Comparison of ENCODE assay signal across 22 cellular contexts in the genomic region with DNA sequence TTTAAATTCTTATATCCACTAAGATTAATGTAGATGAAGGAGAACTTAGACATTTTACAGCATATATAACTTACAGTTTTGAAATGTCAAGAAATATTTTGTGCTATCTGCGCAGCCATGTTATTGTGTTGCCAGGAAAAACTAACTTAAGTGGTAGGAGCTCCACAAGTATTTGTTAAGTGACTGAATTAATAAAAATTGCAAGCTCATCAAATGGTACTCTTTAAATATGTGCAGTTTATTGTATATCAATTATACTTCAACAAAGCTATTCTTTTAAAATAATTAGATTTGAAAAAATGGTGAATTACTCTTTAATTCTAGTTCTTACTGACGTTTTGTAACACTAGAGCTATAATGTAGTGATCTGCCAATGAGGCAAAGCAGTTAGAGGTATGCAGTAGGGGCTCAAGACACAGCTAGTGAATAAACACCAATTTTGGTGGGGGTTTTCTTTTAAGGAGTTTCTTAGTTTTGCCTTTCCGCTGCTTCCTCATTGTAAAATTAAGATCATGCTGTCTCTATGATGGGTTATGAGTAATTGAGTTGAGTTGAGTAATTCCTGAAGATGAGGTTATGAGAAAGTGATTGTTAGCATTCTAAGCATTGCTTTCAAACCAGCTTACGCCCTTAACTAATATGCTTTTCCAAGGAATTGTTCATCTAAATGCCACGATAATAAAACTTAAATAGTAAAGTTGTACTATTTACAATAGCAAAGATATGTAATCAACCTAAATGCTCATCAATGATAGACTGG. TPM values are rescaled to one million over a fixed set of nuclear protein-coding genes. Genes with fewer than 3 reads are reported as not detected.
A peak's percentile ranks its signal among the peaks of the same experiment; 100 is the strongest.
DNase-seq lines count a peak whose midpoint lies in the region; ATAC-seq and TF ChIP-seq lines count a peak whose summit lies in the region.
"Had no signal": no experiment of that assay in that cellular context is flagged by ENCODE, and none has a peak within 500 bp of the region (broad histone marks: within the 10 kb centered on the region; RNA-seq: fewer than 3 reads in every experiment).

No MANE protein-coding gene starts in this region.

- H3K4me1 ChIP-seq in adipocyte (ENCODE audit: control insufficient read depth, insufficient read depth, low read length) (peaks cover 11% of the 10 kb centered on the region), right cardiac atrium (ENCODE audit: control insufficient read depth, insufficient read depth, low read length) (no peaks in the 10 kb centered on the region)
- H3K4me1 ChIP-seq: BLaER1, breast epithelium, gastroesophageal sphincter, lower lobe of right lung had no signal

- no peaks in the 10 kb centered on the region for H3K36me3 Mint-ChIP-seq in natural killer cell

- no peaks in the 10 kb centered on the region for H3K9me3 Mint-ChIP-seq in natural killer cell
- H3K9me3 Mint-ChIP-seq: activated B cell treated with CpG ODN at 0.5 μM for 24 hours; activated naive CD4-positive, alpha-beta T cell treated with anti-CD3 and anti-CD28 coated beads for 36 hours; T-helper 1 cell treated with Interleukin-12 subunit alpha and Interleukin-12 subunit beta and Interleukin-4 antibody, amounts not matched to agents 30 μg/mL and 1 μg/mL, for 36 hours had no signal

- ATAC-seq in GM19463 (IDR thresholded peaks at IDR 0.05; ENCODE audit: unreplicated experiment) (peak; percentile 45), natural killer cell (no peak), right cardiac atrium (no peak)
- no peak for ATAC-seq in stimulated activated naive CD8-positive, alpha-beta T cell treated with anti-CD3 and anti-CD28 coated beads, Interleukin-15, Interleukin-2, amounts not matched to agents 100 U/mL and 50 U/mL, for 24 hours
- ATAC-seq: activated CD8-positive, alpha-beta memory T cell treated with anti-CD3 and anti-CD28 coated beads, Interleukin-2, amount 10 ng/mL, durations not matched to agents 7 days and 5 days; gastroesophageal sphincter; lower lobe of right lung had no signal

- H3K4me1 Mint-ChIP-seq in natural killer cell = no peaks in the 10 kb centered on the region
- H3K4me1 Mint-ChIP-seq: activated B cell treated with CpG ODN at 0.5 μM for 24 hours; activated CD8-positive, alpha-beta memory T cell treated with anti-CD3 and anti-CD28 coated beads, Interleukin-2, amount 10 ng/mL, durations not matched to agents 7 days and 5 days had no signal

- H3K27ac Mint-ChIP-seq in natural killer cell = no peak overlapping the region
- H3K27ac Mint-ChIP-seq: activated B cell treated with CpG ODN at 0.5 μM for 24 hours; activated CD8-positive, alpha-beta memory T cell treated with anti-CD3 and anti-CD28 coated beads, Interleukin-2, amount 10 ng/mL, durations not matched to agents 7 days and 5 days; activated naive CD4-positive, alpha-beta T cell treated with anti-CD3 and anti-CD28 coated beads for 36 hours; T-helper 1 cell treated with Interleukin-12 subunit alpha and Interleukin-12 subunit beta and Interleukin-4 antibody, amounts not matched to agents 30 μg/mL and 1 μg/mL, for 36 hours had no signal

- whole genome bisulfite sequencing in right cardiac atrium = 95% methylated on average over 5 of the region's 5 CpGs

- H3K4me3 Mint-ChIP-seq in natural killer cell = no peak overlapping the region
- H3K4me3 Mint-ChIP-seq: activated B cell treated with CpG ODN at 0.5 μM for 24 hours; activated CD8-positive, alpha-beta memory T cell treated with anti-CD3 and anti-CD28 coated beads, Interleukin-2, amount 10 ng/mL, durations not matched to agents 7 days and 5 days; activated naive CD4-positive, alpha-beta T cell treated with anti-CD3 and anti-CD28 coated beads for 36 hours; T-helper 1 cell treated with Interleukin-12 subunit alpha and Interleukin-12 subunit beta and Interleukin-4 antibody, amounts not matched to agents 30 μg/mL and 1 μg/mL, for 36 hours had no signal

- H3K27me3 Mint-ChIP-seq in natural killer cell (ENCODE audit: low read depth in 2 of 2) = no peaks in the 10 kb centered on the region
- H3K27me3 Mint-ChIP-seq: activated B cell treated with CpG ODN at 0.5 μM for 24 hours; activated CD8-positive, alpha-beta memory T cell treated with anti-CD3 and anti-CD28 coated beads, Interleukin-2, amount 10 ng/mL, durations not matched to agents 7 days and 5 days had no signal

- no peak overlapping the region for H3K27ac ChIP-seq in right cardiac atrium (ENCODE audit: low read length)
- H3K27ac ChIP-seq: BLaER1, breast epithelium, gastroesophageal sphincter, lower lobe of right lung had no signal

- H3K36me3 ChIP-seq in adipocyte (ENCODE audit: control insufficient read depth, insufficient read depth, low read length, severe bottlenecking) = peaks cover 33% of the 10 kb centered on the region
- H3K36me3 ChIP-seq: breast epithelium had no signal

- H3K9me3 ChIP-seq in adipocyte (ENCODE audit: control insufficient read depth, low read length) (no peaks in the 10 kb centered on the region), right cardiac atrium (ENCODE audit: control insufficient read depth, low read length) (no peaks in the 10 kb centered on the region)
- H3K9me3 ChIP-seq: BLaER1, breast epithelium, gastroesophageal sphincter, lower lobe of right lung had no signal

- TF ChIP-seq CTCF in fibroblast of the aortic adventitia (IDR thresholded peaks at IDR 0.05; ENCODE audit: insufficient read depth, low read length) = no peak
- no peak for TF ChIP-seq CTCF in natural killer cell (IDR thresholded peaks at IDR 0.05)

- DNase-seq in AG08396 (ENCODE audit: low spot score) = peak; percentile 24
- peak; percentile 73 for DNase-seq in adipocyte (ENCODE audit: low read depth)
- peak; percentile 54 for DNase-seq in fibroblast of the aortic adventitia (ENCODE audit: low read depth)
- DNase-seq in natural killer cell = no peak
- DNase-seq in NCI-H146 (lab: John Stamatoyannopoulos, UW) = no peak
- DNase-seq in stimulated activated naive CD8-positive, alpha-beta T cell treated with anti-CD3 and anti-CD28 coated beads, Interleukin-15, Interleukin-2, amounts not matched to agents 100 U/mL and 50 U/mL, for 24 hours = no peak
- no peak for DNase-seq in right cardiac atrium
- DNase-seq: activated B cell treated with CpG ODN at 0.5 μM for 24 hours; activated CD8-positive, alpha-beta memory T cell treated with anti-CD3 and anti-CD28 coated beads, Interleukin-2, amount 10 ng/mL, durations not matched to agents 7 days and 5 days; activated naive CD4-positive, alpha-beta T cell treated with anti-CD3 and anti-CD28 coated beads for 36 hours; DMS153; effector CD8-positive, alpha-beta T cell; lower lobe of right lung; NCI-H1930; NCI-H524; stimulated activated CD4-positive, alpha-beta T cell treated with anti-CD3 and anti-CD28 coated beads, Interleukin-2, amount 100 ng/mL, for 48 hours had no signal

- H3K4me3 ChIP-seq in adipocyte (ENCODE audit: low read length) (no peak overlapping the region), fibroblast of the aortic adventitia (ENCODE audit: low read depth, low read length) (no peak overlapping the region), right cardiac atrium (ENCODE audit: low read length) (no peak overlapping the region)
- H3K4me3 ChIP-seq: BLaER1, breast epithelium, gastroesophageal sphincter, lower lobe of right lung had no signal

- H3K9ac ChIP-seq in adipocyte (ENCODE audit: low read length) = no peak overlapping the region
- H3K9ac ChIP-seq: BLaER1 had no signal

- no peaks in the 10 kb centered on the region for H3K27me3 ChIP-seq in adipocyte (replicated peaks; ENCODE audit: control insufficient read depth, insufficient read depth, low read length)
- no peaks in the 10 kb centered on the region for H3K27me3 ChIP-seq in right cardiac atrium (ENCODE audit: control insufficient read depth, insufficient read depth)
- H3K27me3 ChIP-seq: BLaER1, breast epithelium, gastroesophageal sphincter had no signal

- intact Hi-C loops in natural killer cell (cut with micrococcal nuclease) (no loop called here), right cardiac atrium (cut with DNase I) (no loop called here)

RNA-seq across cellular contexts. Expression of gene LXN, which starts 10.9 kb away (rescaled TPM):
- 115 and 152 TPM in 2 replicates for total RNA-seq in fibroblast of the aortic adventitia (ENCODE audit: low replicate concordance)
- total RNA-seq in natural killer cell = 1 to 10 TPM; 2.2 to 3.9 (median 3.5) TPM
- total RNA-seq in right cardiac atrium = 10 to 100 TPM in 2 of 4 donors, 1 to 10 TPM in 2; 9.7 to 27.3 (median 10.6) TPM
- polyA plus RNA-seq in right cardiac atrium = 10.2 TPM

RNA-seq across cellular contexts. Expression of gene GFM1, which starts 39.1 kb away (rescaled TPM):
- 44.4 and 49.4 TPM in 2 replicates for total RNA-seq in fibroblast of the aortic adventitia (ENCODE audit: low replicate concordance)
- total RNA-seq in natural killer cell = 10 to 100 TPM; 38.4 to 55.5 (median 50.4) TPM
- 10 to 100 TPM; 41.3 to 51.0 (median 47.2) TPM for total RNA-seq in right cardiac atrium
- 25.2 TPM for polyA plus RNA-seq in right cardiac atrium

RNA-seq across cellular contexts. Expression of gene RARRES1, which starts 48.9 kb away (rescaled TPM):
- total RNA-seq in fibroblast of the aortic adventitia (ENCODE audit: low replicate concordance) = 39.3 and 47.8 TPM in 2 replicates
- total RNA-seq in natural killer cell = not detected
- 100 to 1,000 TPM in 1 of 4 donors, 10 to 100 TPM in 3; 32.1 to 149 (median 75.0) TPM for total RNA-seq in right cardiac atrium
- polyA plus RNA-seq in right cardiac atrium = 25.5 TPM
- total RNA-seq: activated B cell treated with CpG ODN at 0.5 μM for 24 hours; activated CD8-positive, alpha-beta memory T cell treated with anti-CD3 and anti-CD28 coated beads, Interleukin-2, amount 10 ng/mL, durations not matched to agents 7 days and 5 days; activated naive CD4-positive, alpha-beta T cell treated with anti-CD3 and anti-CD28 coated beads for 36 hours had no signal
- polyA plus RNA-seq: neural cell had no signal

Comparison
In these comparisons a context has a peak if more than half of its experiments do, and no peak if none do; other contexts are left out.
1. DNase-seq: peak in AG08396 (single experiment), adipocyte (single experiment) and fibroblast of the aortic adventitia (single experiment); none in natural killer cell (single experiment), NCI-H146 (single experiment), stimulated activated naive CD8-positive, alpha-beta T cell treated with anti-CD3 and anti-CD28 coated beads, Interleukin-15, Interleukin-2, amounts not matched to agents 100 U/mL and 50 U/mL, for 24 hours (single experiment) and right cardiac atrium (0 of 3).
2. RNA of gene RARRES1, which starts 48.9 kb away (total RNA-seq): 32.1 to 149 TPM in right cardiac atrium and 39.3 to 47.8 TPM in fibroblast of the aortic adventitia; not detected in natural killer cell; every median in the first group is over 10 times any median in the second.